In genomic region chrX:139929876-139930275, GRCh38 we compare ENCODE assay signal across 16 cellular contexts. TPM values are rescaled to one million over a fixed set of nuclear protein-coding genes. Genes with fewer than 3 reads are reported as not detected.
DNase-seq lines count a peak whose midpoint lies in the region; ATAC-seq, FAIRE-seq and TF ChIP-seq lines count a peak whose summit lies in the region.
"Had no signal": no experiment of that assay in that cellular context is flagged by ENCODE, and none has a peak within 500 bp of the region (broad histone marks: within the 10 kb centered on the region; RNA-seq: fewer than 3 reads in every experiment).

No MANE protein-coding gene starts in this region.

- H3K27me3 ChIP-seq in A673 (replicated peaks; ENCODE audit: insufficient read depth, low read depth, low read length, poor library complexity) (no peaks in the 10 kb centered on the region), hepatocyte (no peaks in the 10 kb centered on the region), upper lobe of right lung (no peaks in the 10 kb centered on the region)
- H3K27me3 ChIP-seq: cardiac muscle cell had no signal

- no peaks in the 10 kb centered on the region for H3K36me3 Mint-ChIP-seq in T-helper 2 cell treated with Interferon-gamma antibody and Interleukin-4, amounts not matched to agents 5 μg/mL and 100 μg/mL, for 36 hours (ENCODE audit: low read depth)

- H3K4me3 ChIP-seq in A673 (ENCODE audit: low read depth, low read length, poor library complexity, severe bottlenecking) (peak overlapping the region; percentile 79), SK-N-MC (peak overlapping the region; percentile 81), hepatocyte (no peak overlapping the region), upper lobe of right lung (no peak overlapping the region)
- H3K4me3 ChIP-seq: cardiac muscle cell had no signal

- ATAC-seq in upper lobe of right lung, result no peak
- ATAC-seq in HG03108 (IDR thresholded peaks at IDR 0.05; ENCODE audit: unreplicated experiment), result no peak

- peaks cover 27% of the 10 kb centered on the region for H3K4me1 ChIP-seq in A673 (ENCODE audit: insufficient read depth, low read length, poor library complexity, severe bottlenecking)
- no peaks in the 10 kb centered on the region for H3K4me1 ChIP-seq in hepatocyte (ENCODE audit: insufficient read depth)
- H3K4me1 ChIP-seq in upper lobe of right lung, result no peaks in the 10 kb centered on the region

- no TSS peak for BruUV-seq in A673 (replicated peaks; lab: Mats Ljungman, UMichigan)

- peak overlapping the region; percentile 83 for H3K4me2 ChIP-seq in hepatocyte

- no peak overlapping the region for H3K27ac Mint-ChIP-seq in T-helper 2 cell treated with Interferon-gamma antibody and Interleukin-4, amounts not matched to agents 5 μg/mL and 100 μg/mL, for 36 hours
- H3K27ac Mint-ChIP-seq: activated T-cell treated with anti-CD3 and anti-CD28 coated beads, Interleukin-2, amount 50 U/mL, for 24 hours had no signal

- peaks cover 13% of the 10 kb centered on the region for H3K4me1 Mint-ChIP-seq in T-helper 2 cell treated with Interferon-gamma antibody and Interleukin-4, amounts not matched to agents 5 μg/mL and 100 μg/mL, for 36 hours (ENCODE audit: low read depth)

- H3K27ac ChIP-seq in A673 (ENCODE audit: low read depth, low read length, poor library complexity, severe bottlenecking) (no peak overlapping the region), SK-N-MC (no peak overlapping the region), hepatocyte (no peak overlapping the region), upper lobe of right lung (no peak overlapping the region)
- H3K27ac ChIP-seq: cardiac muscle cell, VCaP had no signal

- no peak overlapping the region for H3K9ac ChIP-seq in SK-N-MC (ENCODE audit: insufficient read length)

- no peaks in the 10 kb centered on the region for H3K27me3 Mint-ChIP-seq in T-helper 2 cell treated with Interferon-gamma antibody and Interleukin-4, amounts not matched to agents 5 μg/mL and 100 μg/mL, for 36 hours (ENCODE audit: low read depth)

- no peaks in the 10 kb centered on the region for H3K36me3 ChIP-seq in A673 (ENCODE audit: insufficient read depth, low read length, poor library complexity, severe bottlenecking)
- no peaks in the 10 kb centered on the region for H3K36me3 ChIP-seq in SK-N-MC (ENCODE audit: insufficient read depth, low read length)
- H3K36me3 ChIP-seq in hepatocyte (replicated peaks; ENCODE audit: insufficient read depth, low read depth), result no peaks in the 10 kb centered on the region
- H3K36me3 ChIP-seq in upper lobe of right lung, result no peaks in the 10 kb centered on the region
- H3K36me3 ChIP-seq: cardiac muscle cell had no signal

- no peaks in the 10 kb centered on the region for H3K9me2 ChIP-seq in hepatocyte (replicated peaks; ENCODE audit: insufficient read depth)

- H3K9me3 ChIP-seq in A673 (ENCODE audit: low read depth, low read length, poor library complexity, severe bottlenecking) (no peaks in the 10 kb centered on the region), SK-N-MC (ENCODE audit: low read depth, low read length) (no peaks in the 10 kb centered on the region), hepatocyte (ENCODE audit: low read depth) (no peaks in the 10 kb centered on the region), upper lobe of right lung (no peaks in the 10 kb centered on the region)

- WGBS in hepatocyte (ENCODE audit: low lambda C conversion rate, missing lambda C conversion rate), result 59% methylated on average over 5 of the region's 5 CpGs

- DNase-seq in A673 (ENCODE audit: low spot score) (no peak), GM12891 (ENCODE audit: insufficient read length, low spot score) (no peak), SK-N-MC (ENCODE audit: low read depth, low spot score) (no peak), hepatocyte (ENCODE audit: low spot score) (no peak), T-helper 1 cell (no peak), upper lobe of right lung (no peak)
- DNase-seq in T-helper 2 cell treated with Interferon-gamma antibody and Interleukin-4, amounts not matched to agents 5 μg/mL and 100 μg/mL, for 36 hours (ENCODE audit: low spot score), result no peak
- DNase-seq: activated T-cell treated with anti-CD3 and anti-CD28 coated beads, Interleukin-2, amount 50 U/mL, for 24 hours; NCI-H2171; stimulated activated CD4-positive, alpha-beta T cell treated with anti-CD3 and anti-CD28 coated beads, Interleukin-15, amount 100 ng/mL, for 24 hours; stimulated activated CD8-positive, alpha-beta memory T cell treated with anti-CD3 and anti-CD28 coated beads, Interleukin-4, amount 100 ng/mL, for 48 hours had no signal

- TF ChIP-seq CTCF in A673 (conservative IDR thresholded peaks at IDR 0.05; ENCODE audit: low read depth, low read length) (no peak), hepatocyte (IDR thresholded peaks at IDR 0.05; ENCODE audit: poor library complexity) (no peak), upper lobe of right lung (IDR thresholded peaks at IDR 0.05) (no peak)

- POLR2A ChIA-PET in A673 (lab: Charles Lee; ENCODE audit: low non-redundant PET), result no interaction called here

- H3K9me3 Mint-ChIP-seq in T-helper 2 cell treated with Interferon-gamma antibody and Interleukin-4, amounts not matched to agents 5 μg/mL and 100 μg/mL, for 36 hours, result no peaks in the 10 kb centered on the region
- H3K9me3 Mint-ChIP-seq: activated T-cell treated with anti-CD3 and anti-CD28 coated beads, Interleukin-2, amount 50 U/mL, for 24 hours had no signal

- TF ChIP-seq POLR2A in GM12891 (IDR thresholded peaks at IDR 0.05; ENCODE audit: low read depth, low read length), result no peak

- CTCF ChIA-PET in A673 (lab: Charles Lee), result no interaction called here

- peak; percentile 74 for FAIRE-seq in GM12891 (lab: Jason Lieb, UNC)

- no peak overlapping the region for H2AFZ ChIP-seq in hepatocyte

- H3K79me2 ChIP-seq in hepatocyte, result peaks cover 62% of the 10 kb centered on the region

- H4K20me1 ChIP-seq in hepatocyte (ENCODE audit: insufficient read depth, poor library complexity, severe bottlenecking), result peaks cover 15% of the 10 kb centered on the region

- no peak overlapping the region for H3K4me3 Mint-ChIP-seq in T-helper 2 cell treated with Interferon-gamma antibody and Interleukin-4, amounts not matched to agents 5 μg/mL and 100 μg/mL, for 36 hours

- intact Hi-C loops in A673 (cut with micrococcal nuclease; ENCODE audit: unreplicated experiment) (loop anchor here (5.0 kb wide), 1 partner anchor 98 kb away; no protein-coding TSS in a partner anchor), upper lobe of right lung (cut with DNase I) (no loop called here)

TF ChIP-seq in GM12891, 5 proteins besides CTCF, POLR2A, EP300 and RAD21:
- TF ChIP-seq POU2F2 (IDR thresholded peaks at IDR 0.05; ENCODE audit: low read depth, low read length), result no peak
- TF ChIP-seq POLR2AphosphoS5 (IDR thresholded peaks at IDR 0.05; ENCODE audit: low read depth, low read length), result no peak
- TF ChIP-seq TAF1 (IDR thresholded peaks at IDR 0.05; ENCODE audit: low read depth, low read length), result no peak
- no peak for TF ChIP-seq PAX5 (IDR thresholded peaks at IDR 0.05; ENCODE audit: insufficient read depth, low read length, severe bottlenecking)
- no peak for TF ChIP-seq SPI1 (IDR thresholded peaks at IDR 0.05; ENCODE audit: low read depth, low read length)

RNA-seq across cellular contexts. Expression of gene ATP11C, which starts 3.0 kb away (rescaled TPM):
- total RNA-seq in A673 (2021), result 88.5 and 93.1 TPM in 2 replicates
- polyA plus RNA-seq in GM12891 (2012; ENCODE audit: low read depth, missing spikeins), result 10.2 TPM
- 22.3 and 25.0 TPM in 2 replicates for total RNA-seq in hepatocyte
- polyA plus RNA-seq in hepatocyte, result 8.1 and 8.5 TPM in 2 replicates
- 19.6 TPM for total RNA-seq in upper lobe of right lung

RNA-seq across cellular contexts. Expression of gene CXorf66, which starts 35.4 kb away (rescaled TPM):
- total RNA-seq in A673 (2021) (not detected in 2 replicates), hepatocyte (not detected in 2 replicates), upper lobe of right lung (not detected)
- polyA plus RNA-seq in GM12891 (2012; ENCODE audit: low read depth, missing spikeins), result not detected
- not detected in 2 replicates for polyA plus RNA-seq in hepatocyte
- total RNA-seq: cardiac muscle cell had no signal
- polyA plus RNA-seq: BJ, cardiac muscle cell, esophagus had no signal

Comparison
In these comparisons a context has a peak if more than half of its experiments do, and no peak if none do; other contexts are left out.
1. H3K4me3 ChIP-seq: peak in A673 (single experiment) and SK-N-MC (single experiment); none in hepatocyte (single experiment) and upper lobe of right lung (single experiment).